In the genomic region with DNA sequence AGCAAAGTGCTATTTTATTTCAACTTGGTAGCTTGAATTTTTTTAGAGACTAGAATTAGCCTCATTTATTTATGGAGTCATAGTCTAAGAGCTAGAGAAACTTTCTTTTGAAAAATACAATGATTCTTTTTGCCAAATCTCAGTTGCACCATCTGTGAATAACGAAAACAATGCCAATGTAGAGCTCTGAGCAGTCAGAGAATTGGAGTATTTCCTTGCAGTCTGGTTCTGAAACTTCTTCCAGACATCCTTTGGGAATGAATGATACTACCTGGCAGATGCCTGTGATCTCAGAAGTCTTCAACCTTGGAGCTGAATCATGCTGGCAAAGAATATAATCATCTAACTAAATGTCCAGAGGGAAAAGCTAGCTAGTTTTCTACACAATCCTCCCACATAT, we compare ENCODE assay signal across 29 cellular contexts.
"Had no signal": no experiment of that assay in that cellular context is flagged by ENCODE, and none has a peak within 500 bp of the region (broad histone marks: within the 10 kb centered on the region; RNA-seq: fewer than 3 reads in every experiment).

No MANE protein-coding gene starts in this region.

- H3K27me3 ChIP-seq: brain microvascular endothelial cell, dorsolateral prefrontal cortex, heart left ventricle had no signal

- H3K4me1 ChIP-seq: heart left ventricle had no signal

- H3K36me3 ChIP-seq: brain microvascular endothelial cell, heart left ventricle, WERI-Rb-1 had no signal

- H3K4me3 ChIP-seq: coronary artery, dorsolateral prefrontal cortex, heart left ventricle had no signal

- DNase-seq: activated B cell treated with CpG ODN at 0.5 μM for 24 hours; activated CD4-positive, alpha-beta T cell treated with anti-CD3 and anti-CD28 coated beads for 48 hours; activated CD4-positive, alpha-beta T cell treated with anti-CD3 and anti-CD28 coated beads, Interleukin-2, amount 50 U/mL, for 1 hour; activated CD4-positive, alpha-beta T cell treated with anti-CD3 and anti-CD28 coated beads, Interleukin-2, amount 50 U/mL, for 48 hours; activated CD8-positive, alpha-beta memory T cell treated with anti-CD3 and anti-CD28 coated beads for 24 hours; activated CD8-positive, alpha-beta T cell treated with anti-CD3 and anti-CD28 coated beads for 36 hours; activated effector memory CD4-positive, alpha-beta T cell treated with Interleukin-2 at 50 U/mL for 16 hours; activated gamma-delta T cell treated with Interleukin-2 at 50 U/mL for 16 hours; activated naive CD4-positive, alpha-beta T cell treated with anti-CD3 and anti-CD28 coated beads, Interleukin-2, amount 50 U/mL, for 16 hours; activated naive CD4-positive, alpha-beta T cell treated with Interleukin-2 at 50 U/mL for 16 hours; activated T-cell treated with anti-CD3 and anti-CD28 coated beads, Interleukin-2, amount 50 U/mL, for 4 hours; amniotic stem cell; brain microvascular endothelial cell; caudate nucleus; cerebellar nuclear complex; dorsolateral prefrontal cortex; effector memory CD4-positive, alpha-beta T cell; endodermal cell; foreskin fibroblast; glutamatergic neuron; heart left ventricle; T-cell; T-helper 17 cell; T1000; WERI-Rb-1 had no signal

- ATAC-seq: activated CD4-positive, CD25-positive, alpha-beta regulatory T cell treated with anti-CD3 and anti-CD28 coated beads, Interleukin-2, amount 50 U/mL, for 24 hours; activated CD8-positive, alpha-beta T cell treated with anti-CD3 and anti-CD28 coated beads for 36 hours; activated T-cell treated with anti-CD3 and anti-CD28 coated beads, Interleukin-2, amount 50 U/mL, for 4 hours; activated T-helper 17 cell treated with anti-CD3 and anti-CD28 coated beads, Interleukin-2, amount 50 U/mL, for 72 hours; esophagus mucosa; heart left ventricle; T-cell; T-helper 17 cell had no signal

- H3K27ac ChIP-seq: brain microvascular endothelial cell, coronary artery, dorsolateral prefrontal cortex, heart left ventricle, WERI-Rb-1 had no signal
